Comparison of ENCODE assay signal across 11 cellular contexts in genomic region chr11:125494033-125494364, GRCh38. TPM values are rescaled to one million over a fixed set of nuclear protein-coding genes. Genes with fewer than 3 reads are reported as not detected.
DNase-seq lines count a peak whose midpoint lies in the region; ATAC-seq and TF ChIP-seq lines count a peak whose summit lies in the region.
"Had no signal": no experiment of that assay in that cellular context is flagged by ENCODE, and none has a peak within 500 bp of the region (broad histone marks: within the 10 kb centered on the region; RNA-seq: fewer than 3 reads in every experiment).

No MANE protein-coding gene starts in this region.

- peaks cover 4% of the 10 kb centered on the region for H3K4me1 ChIP-seq in colonic mucosa
- H3K4me1 ChIP-seq: SJCRH30 had no signal

- H3K9me3 ChIP-seq in colonic mucosa, result no peaks in the 10 kb centered on the region
- H3K9me3 ChIP-seq: SJCRH30 had no signal

- peaks cover 42% of the 10 kb centered on the region for H3K27me3 Mint-ChIP-seq in activated CD8-positive, alpha-beta T cell treated with anti-CD3 and anti-CD28 coated beads for 36 hours

- H3K36me3 ChIP-seq in colonic mucosa, result no peaks in the 10 kb centered on the region
- H3K36me3 ChIP-seq: SJCRH30 had no signal

- H3K4me3 ChIP-seq in GM12864 (ENCODE audit: low read depth, low read length), result peak overlapping the region; percentile 56; the same call in 1 of the 2 replicates
- H3K4me3 ChIP-seq in colonic mucosa, result no peak overlapping the region
- H3K4me3 ChIP-seq: lung, SJCRH30 had no signal

- H3K27ac Mint-ChIP-seq in activated CD8-positive, alpha-beta T cell treated with anti-CD3 and anti-CD28 coated beads for 36 hours, result no peak overlapping the region

- no peak overlapping the region for H3K9ac ChIP-seq in colonic mucosa (ENCODE audit: low read depth in 2 of 2, low read length in 2 of 2)

- CTCF ChIA-PET in activated CD8-positive, alpha-beta T cell treated with anti-CD3 and anti-CD28 coated beads for 36 hours (lab: Charles Lee), result interaction anchor here (1.0 kb wide), 1 partner anchor 42 kb away, joined by 4 read pairs; no protein-coding TSS in a partner anchor

- peaks cover 18% of the 10 kb centered on the region for H3K27me3 ChIP-seq in colonic mucosa
- H3K27me3 ChIP-seq: SJCRH30 had no signal

- no peak overlapping the region for H3K27ac ChIP-seq in colonic mucosa
- H3K27ac ChIP-seq: SJCRH30 had no signal

- peaks cover 17% of the 10 kb centered on the region for H3K4me1 Mint-ChIP-seq in activated CD8-positive, alpha-beta T cell treated with anti-CD3 and anti-CD28 coated beads for 36 hours (ENCODE audit: low read depth)

- H3K36me3 Mint-ChIP-seq in activated CD8-positive, alpha-beta T cell treated with anti-CD3 and anti-CD28 coated beads for 36 hours (ENCODE audit: low read depth), result no peaks in the 10 kb centered on the region

- no peaks in the 10 kb centered on the region for H3K9me3 Mint-ChIP-seq in activated CD8-positive, alpha-beta T cell treated with anti-CD3 and anti-CD28 coated beads for 36 hours

- peak overlapping the region; percentile 24 for H3K4me3 Mint-ChIP-seq in activated CD8-positive, alpha-beta T cell treated with anti-CD3 and anti-CD28 coated beads for 36 hours

- DNase-seq in GM12864 (ENCODE audit: low read depth) (no peak), globus pallidus (ENCODE audit: low spot score) (peak; percentile 85), occipital lobe (lab: John Stamatoyannopoulos, UW) (peak; percentile 21), colonic mucosa (no peak), RPMI8226 (no peak), DMS114 treated with DMSO at 0.1 percent for 48 hours (lab: John Stamatoyannopoulos, UW; ENCODE audit: unreplicated experiment) (no peak)
- DNase-seq in activated CD8-positive, alpha-beta T cell treated with anti-CD3 and anti-CD28 coated beads for 36 hours, result no peak
- DNase-seq: activated CD4-positive, alpha-beta T cell treated with anti-CD3 and anti-CD28 coated beads for 4 hours; NCI-H446; SJCRH30 had no signal

- intact Hi-C loops in activated CD8-positive, alpha-beta T cell treated with anti-CD3 and anti-CD28 coated beads for 36 hours (cut with micrococcal nuclease), result no loop called here
- intact Hi-C loops in colonic mucosa (cut with DNase I), result no loop called here

- no peak for TF ChIP-seq CTCF in GM12864 (IDR thresholded peaks at IDR 0.05; ENCODE audit: low read depth, low read length, missing control alignments)
- TF ChIP-seq CTCF in activated CD8-positive, alpha-beta T cell treated with anti-CD3 and anti-CD28 coated beads for 36 hours (IDR thresholded peaks at IDR 0.05), result no peak
- no peak for TF ChIP-seq CTCF in colonic mucosa (IDR thresholded peaks at IDR 0.05)

- ATAC-seq in activated CD8-positive, alpha-beta T cell treated with anti-CD3 and anti-CD28 coated beads for 36 hours, result no peak

- POLR2A ChIA-PET in activated CD8-positive, alpha-beta T cell treated with anti-CD3 and anti-CD28 coated beads for 36 hours (lab: Charles Lee), result no interaction called here

RNA-seq across cellular contexts. Expression of gene FEZ1, which starts 2.1 kb away (rescaled TPM):
- total RNA-seq in activated CD8-positive, alpha-beta T cell treated with anti-CD3 and anti-CD28 coated beads for 36 hours, result 1 to 10 TPM; 4.5 to 6.0 TPM
- total RNA-seq in occipital lobe, result 295 TPM
- 1 to 10 TPM; 2.7 to 7.4 TPM for total RNA-seq in colonic mucosa

Comparison
In these comparisons a context has a peak if more than half of its experiments do, and no peak if none do; other contexts are left out.
1. DNase-seq: peak in globus pallidus (single experiment) and occipital lobe (single experiment); none in GM12864 (single experiment), activated CD8-positive, alpha-beta T cell treated with anti-CD3 and anti-CD28 coated beads for 36 hours (single experiment), colonic mucosa (single experiment), RPMI8226 (single experiment) and DMS114 treated with DMSO at 0.1 percent for 48 hours (single experiment).
2. RNA of gene FEZ1, which starts 2.1 kb away (total RNA-seq): 295 TPM in occipital lobe (single experiment); 2.7 to 7.4 TPM in colonic mucosa and 4.5 to 6.0 TPM in activated CD8-positive, alpha-beta T cell treated with anti-CD3 and anti-CD28 coated beads for 36 hours; every median in the first group is over 10 times any median in the second.